1 cellular context compared by ENCODE assay signal in genomic region chr15:39511000-39511914, GRCh38.
A peak's percentile ranks its signal among the peaks of the same experiment; 100 is the strongest.
TF ChIP-seq lines count a peak whose summit lies in the region.

No MANE protein-coding gene starts in this region.

TF ChIP-seq in SK-N-SH, 30 proteins besides CTCF, POLR2A, EP300 and RAD21 (continued from another document):
- TF ChIP-seq REST (IDR thresholded peaks at IDR 0.05; ENCODE audit: low read depth, low read length) (no peak), MAX (IDR thresholded peaks at IDR 0.05; ENCODE audit: low read depth) (peak; percentile 40; the same call in 1 of the 2 replicates)
TF ChIP-seq in SK-N-SH: peak in this region for 5.
